In the genomic region with DNA sequence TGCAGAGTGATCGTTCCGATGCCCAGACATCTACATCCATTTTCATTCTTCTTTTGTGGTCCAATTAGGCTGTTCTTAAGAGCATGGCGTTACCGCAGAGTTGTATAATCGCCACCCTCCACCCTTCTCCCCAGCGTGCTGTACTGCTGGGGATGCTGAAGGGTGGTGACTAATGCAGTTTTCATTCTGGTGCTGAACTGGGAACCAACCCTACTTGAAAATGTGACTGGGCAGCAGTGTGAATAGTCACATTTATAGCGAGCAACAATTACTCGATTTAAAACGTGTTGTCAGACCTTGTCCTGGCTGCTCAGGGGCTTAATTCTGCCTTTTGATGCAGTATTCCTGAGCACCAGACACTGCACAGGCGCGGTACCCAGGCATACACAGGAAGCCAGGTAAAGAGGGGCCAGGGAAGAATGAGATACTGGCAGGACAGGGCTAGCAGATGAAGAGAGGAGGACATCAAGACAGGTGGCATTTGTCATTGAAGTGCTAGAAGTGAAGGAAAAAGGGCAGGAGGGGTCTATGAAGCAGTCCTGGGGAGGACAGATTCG, we compare ENCODE assay signal across 8 cellular contexts. TPM values are rescaled to one million over a fixed set of nuclear protein-coding genes. Genes with fewer than 3 reads are reported as not detected.
DNase-seq lines count a peak whose midpoint lies in the region; ATAC-seq and TF ChIP-seq lines count a peak whose summit lies in the region.

No MANE protein-coding gene starts in this region.

- H3K9me3 ChIP-seq in T-helper 17 cell (ENCODE audit: control insufficient read depth, low read length, poor library complexity, severe bottlenecking), result no peaks in the 10 kb centered on the region
- H3K9me3 ChIP-seq in neural progenitor cell (ENCODE audit: low read depth), result no peaks in the 10 kb centered on the region

- H3K4me1 Mint-ChIP-seq in T-helper 17 cell (peaks cover 36% of the 10 kb centered on the region), neural progenitor cell (peaks cover 54% of the 10 kb centered on the region)

- H3K4me2 ChIP-seq in neural progenitor cell, result peak overlapping the region; percentile 93

- H3K36me3 ChIP-seq in neural progenitor cell, result no peaks in the 10 kb centered on the region

- H3K4me3 ChIP-seq in AG10803 (ENCODE audit: low read length) (peak overlapping the region; percentile 93), neural progenitor cell (peak overlapping the region; percentile 70)

- H3K9me3 Mint-ChIP-seq in neural progenitor cell, result no peaks in the 10 kb centered on the region

- DNase-seq in AG10803 (ENCODE audit: low read depth) (peak; percentile 89), T-helper 17 cell (no peak), fibroblast of peridontal ligament (ENCODE audit: extremely low read depth) (peak; percentile 86), neural progenitor cell (ENCODE audit: low spot score) (no peak), NCI-H774 (lab: John Stamatoyannopoulos, UW) (no peak), hippocampal formation (lab: John Stamatoyannopoulos, UW) (no peak)

- TF ChIP-seq CTCF in AG10803 (conservative IDR thresholded peaks at IDR 0.05; ENCODE audit: low read length), result no peak
- no peak for TF ChIP-seq CTCF in neural progenitor cell (IDR thresholded peaks at IDR 0.05)

- H3K79me2 ChIP-seq in neural progenitor cell (ENCODE audit: low read depth), result peaks cover 35% of the 10 kb centered on the region

- peaks cover 2% of the 10 kb centered on the region for H3K36me3 Mint-ChIP-seq in T-helper 17 cell (ENCODE audit: low read depth)
- H3K36me3 Mint-ChIP-seq in neural progenitor cell, result peaks cover 6% of the 10 kb centered on the region

- no peaks in the 10 kb centered on the region for H3K27me3 Mint-ChIP-seq in T-helper 17 cell
- peaks cover 5% of the 10 kb centered on the region for H3K27me3 Mint-ChIP-seq in neural progenitor cell (ENCODE audit: insufficient read depth, low read depth)

- peaks cover 10% of the 10 kb centered on the region for H3K27me3 ChIP-seq in neural progenitor cell

- H3F3A ChIP-seq in neural progenitor cell (ENCODE audit: low read depth), result peaks cover 26% of the 10 kb centered on the region

- ATAC-seq in GM18868 (IDR thresholded peaks at IDR 0.05; ENCODE audit: unreplicated experiment) (peak; percentile 25), HG03432 (IDR thresholded peaks at IDR 0.05; ENCODE audit: unreplicated experiment) (peak; percentile 14), T-helper 17 cell (no peak)

- peak overlapping the region; percentile 98 for H3K27ac Mint-ChIP-seq in T-helper 17 cell
- peak overlapping the region; percentile 83 for H3K27ac Mint-ChIP-seq in neural progenitor cell

- no peak overlapping the region for H3K27ac ChIP-seq in neural progenitor cell

- peaks cover 26% of the 10 kb centered on the region for H3K4me1 ChIP-seq in neural progenitor cell

- no peak overlapping the region for H3K9ac ChIP-seq in neural progenitor cell

- peak overlapping the region; percentile 79 for H2AFZ ChIP-seq in neural progenitor cell (replicated peaks)

- H4K20me1 ChIP-seq in neural progenitor cell (ENCODE audit: low read depth), result peaks cover 11% of the 10 kb centered on the region

- H3K4me3 Mint-ChIP-seq in T-helper 17 cell (peak overlapping the region; percentile 95), neural progenitor cell (peak overlapping the region; percentile 93)

RNA-seq across cellular contexts. Expression of gene ISCA1, which starts 0.7 kb away (rescaled TPM):
- total RNA-seq in T-helper 17 cell, result 10 to 100 TPM; 66.9 to 87.2 TPM
- total RNA-seq in neural progenitor cell (ENCODE audit: low replicate concordance), result 27.9 and 42.9 TPM in 2 replicates

RNA-seq across cellular contexts. Expression of gene C9orf153, which starts 23.6 kb away (rescaled TPM):
- total RNA-seq in T-helper 17 cell, result under 1 TPM; 0.21 to 0.92 TPM
- 0.25 TPM in 1 of 2 replicates, not detected in the other for total RNA-seq in neural progenitor cell (ENCODE audit: low replicate concordance)

Comparison
In these comparisons a context has a peak if more than half of its experiments do, and no peak if none do; other contexts are left out.
1. DNase-seq: peak in AG10803 (single experiment) and fibroblast of peridontal ligament (single experiment); none in T-helper 17 cell (0 of 3), neural progenitor cell (single experiment), NCI-H774 (single experiment) and hippocampal formation (0 of 2).